ENCODE assay signal across 15 cellular contexts in the genomic region with DNA sequence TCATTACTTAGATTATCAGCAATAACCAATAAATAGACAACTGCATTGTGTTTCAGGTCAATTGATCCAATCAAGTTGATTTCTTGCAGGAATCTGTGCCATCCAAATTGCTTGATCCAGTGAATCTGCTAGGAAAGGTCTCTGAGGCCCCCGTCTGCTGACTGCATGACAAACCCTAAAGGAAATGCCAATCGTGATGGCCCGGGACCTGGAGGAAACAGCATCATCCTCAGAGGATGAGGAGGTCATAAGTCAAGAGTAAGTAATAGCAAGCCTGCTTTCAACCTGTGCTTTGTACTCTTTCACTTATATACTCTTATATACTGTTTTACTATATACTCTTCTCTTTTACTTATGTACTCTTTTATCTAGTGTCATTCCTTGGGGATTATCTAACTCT. TPM values are rescaled to one million over a fixed set of nuclear protein-coding genes. Genes with fewer than 3 reads are reported as not detected.
DNase-seq lines count a peak whose midpoint lies in the region; ATAC-seq and TF ChIP-seq lines count a peak whose summit lies in the region.
"Had no signal": no experiment of that assay in that cellular context is flagged by ENCODE, and none has a peak within 500 bp of the region (broad histone marks: within the 10 kb centered on the region; RNA-seq: fewer than 3 reads in every experiment).

No MANE protein-coding gene starts in this region.

- H3K4me3 Mint-ChIP-seq in activated T-cell treated with anti-CD3 and anti-CD28 coated beads, Interleukin-2, amount 50 U/mL, for 24 hours, result peak overlapping the region; percentile 49
- peak overlapping the region in 1 of 2 donors; percentile 56 for H3K4me3 Mint-ChIP-seq in activated T-cell treated with anti-CD3 and anti-CD28 coated beads, Interleukin-2, amount 50 U/mL, for 72 hours
- H3K4me3 Mint-ChIP-seq in IgD-negative memory B cell (peak overlapping the region; percentile 38 to 70 (median 46)), CD14-positive monocyte (no peak overlapping the region)
- H3K4me3 Mint-ChIP-seq in activated naive CD8-positive, alpha-beta T cell treated with anti-CD3 and anti-CD28 coated beads, Interleukin-2, amount 50 U/mL, for 24 hours, result peak overlapping the region; percentile 38
- H3K4me3 Mint-ChIP-seq: stimulated activated naive B cell treated with anti-CD40 and anti-IgM and Interleukin-4, amounts not matched to agents 10 μg/mL and 1 μg/mL and 100 μg/mL, for 72 hours had no signal

- H3K79me2 ChIP-seq in osteoblast (ENCODE audit: insufficient read depth, low read length), result peaks cover 27% of the 10 kb centered on the region

- peaks cover 46% of the 10 kb centered on the region for H3K36me3 Mint-ChIP-seq in activated T-cell treated with anti-CD3 and anti-CD28 coated beads, Interleukin-2, amount 50 U/mL, for 24 hours (ENCODE audit: low read depth)
- no peaks in the 10 kb centered on the region for H3K36me3 Mint-ChIP-seq in activated T-cell treated with anti-CD3 and anti-CD28 coated beads, Interleukin-2, amount 50 U/mL, for 72 hours (ENCODE audit: insufficient read depth in 2 of 2)
- H3K36me3 Mint-ChIP-seq in IgD-negative memory B cell (no peaks in the 10 kb centered on the region), CD14-positive monocyte (peaks cover 13 to 16% of the 10 kb centered on the region in 2 donors)
- H3K36me3 Mint-ChIP-seq in activated naive CD8-positive, alpha-beta T cell treated with anti-CD3 and anti-CD28 coated beads, Interleukin-2, amount 50 U/mL, for 24 hours (ENCODE audit: low read depth), result peaks cover 10% of the 10 kb centered on the region

- H2AFZ ChIP-seq in osteoblast (ENCODE audit: low read length), result no peak overlapping the region

- H3K4me3 ChIP-seq in osteoblast (ENCODE audit: insufficient read depth, low read length), result no peak overlapping the region

- H3K36me3 ChIP-seq in osteoblast (ENCODE audit: insufficient read depth, low read length), result no peaks in the 10 kb centered on the region

- H3K9me3 ChIP-seq in osteoblast (ENCODE audit: low read depth, low read length), result no peaks in the 10 kb centered on the region

- H3K27ac ChIP-seq in osteoblast (ENCODE audit: low read depth, low read length), result no peak overlapping the region

- ATAC-seq in activated T-cell treated with anti-CD3 and anti-CD28 coated beads, Interleukin-2, amount 50 U/mL, for 72 hours (replicated peaks in 1 of 2), result no peak
- no peak for ATAC-seq in activated naive CD8-positive, alpha-beta T cell treated with anti-CD3 and anti-CD28 coated beads, Interleukin-2, amount 50 U/mL, for 24 hours
- ATAC-seq in GM18498 (IDR thresholded peaks at IDR 0.05; ENCODE audit: unreplicated experiment), result no peak
- no peak for ATAC-seq in HG02938 (IDR thresholded peaks at IDR 0.05; ENCODE audit: unreplicated experiment)
- ATAC-seq: HCT116; left ventricle myocardium superior; stimulated activated naive B cell treated with anti-CD40 and anti-IgM and Interleukin-4, amounts not matched to agents 10 μg/mL and 1 μg/mL and 100 μg/mL, for 72 hours had no signal

- intact Hi-C loops in CD14-positive monocyte (cut with micrococcal nuclease), result no loop called here

- no peaks in the 10 kb centered on the region for H3K27me3 ChIP-seq in osteoblast (ENCODE audit: insufficient read depth, low read length)

- TF ChIP-seq CTCF in osteoblast (IDR thresholded peaks at IDR 0.05; ENCODE audit: extremely low read depth, low read depth, low read length), result no peak
- no peak for TF ChIP-seq CTCF in CD14-positive monocyte (IDR thresholded peaks at IDR 0.05)

- peaks cover 35% of the 10 kb centered on the region for H3K4me1 Mint-ChIP-seq in activated T-cell treated with anti-CD3 and anti-CD28 coated beads, Interleukin-2, amount 50 U/mL, for 24 hours (ENCODE audit: low read depth)
- peaks cover 20% of the 10 kb centered on the region for H3K4me1 Mint-ChIP-seq in activated T-cell treated with anti-CD3 and anti-CD28 coated beads, Interleukin-2, amount 50 U/mL, for 72 hours (ENCODE audit: low read depth)
- peaks cover 15 to 22% (median 18%) of the 10 kb centered on the region in 3 donors for H3K4me1 Mint-ChIP-seq in IgD-negative memory B cell
- peaks cover 29% of the 10 kb centered on the region for H3K4me1 Mint-ChIP-seq in activated naive CD8-positive, alpha-beta T cell treated with anti-CD3 and anti-CD28 coated beads, Interleukin-2, amount 50 U/mL, for 24 hours
- H3K4me1 Mint-ChIP-seq in CD14-positive monocyte, result peaks cover 19% of the 10 kb centered on the region

- H3K27ac Mint-ChIP-seq in activated T-cell treated with anti-CD3 and anti-CD28 coated beads, Interleukin-2, amount 50 U/mL, for 24 hours, result no peak overlapping the region
- no peak overlapping the region for H3K27ac Mint-ChIP-seq in activated T-cell treated with anti-CD3 and anti-CD28 coated beads, Interleukin-2, amount 50 U/mL, for 72 hours
- H3K27ac Mint-ChIP-seq in IgD-negative memory B cell, result no peak overlapping the region
- no peak overlapping the region for H3K27ac Mint-ChIP-seq in activated naive CD8-positive, alpha-beta T cell treated with anti-CD3 and anti-CD28 coated beads, Interleukin-2, amount 50 U/mL, for 24 hours
- no peak overlapping the region for H3K27ac Mint-ChIP-seq in CD14-positive monocyte
- H3K27ac Mint-ChIP-seq: stimulated activated naive B cell treated with anti-CD40 and anti-IgM and Interleukin-4, amounts not matched to agents 10 μg/mL and 1 μg/mL and 100 μg/mL, for 72 hours had no signal

- H3K9me3 Mint-ChIP-seq in activated T-cell treated with anti-CD3 and anti-CD28 coated beads, Interleukin-2, amount 50 U/mL, for 24 hours, result no peaks in the 10 kb centered on the region
- H3K9me3 Mint-ChIP-seq in activated T-cell treated with anti-CD3 and anti-CD28 coated beads, Interleukin-2, amount 50 U/mL, for 72 hours, result no peaks in the 10 kb centered on the region
- H3K9me3 Mint-ChIP-seq in IgD-negative memory B cell, result no peaks in the 10 kb centered on the region
- H3K9me3 Mint-ChIP-seq in activated naive CD8-positive, alpha-beta T cell treated with anti-CD3 and anti-CD28 coated beads, Interleukin-2, amount 50 U/mL, for 24 hours, result no peaks in the 10 kb centered on the region
- no peaks in the 10 kb centered on the region for H3K9me3 Mint-ChIP-seq in CD14-positive monocyte
- H3K9me3 Mint-ChIP-seq: stimulated activated naive B cell treated with anti-CD40 and anti-IgM and Interleukin-4, amounts not matched to agents 10 μg/mL and 1 μg/mL and 100 μg/mL, for 72 hours had no signal

- H3K4me1 ChIP-seq in osteoblast (ENCODE audit: insufficient read depth, low read length), result peaks cover 11% of the 10 kb centered on the region

- no peak for DNase-seq in activated T-cell treated with anti-CD3 and anti-CD28 coated beads, Interleukin-2, amount 50 U/mL, for 24 hours
- DNase-seq in activated T-cell treated with anti-CD3 and anti-CD28 coated beads, Interleukin-2, amount 50 U/mL, for 72 hours, result no peak
- DNase-seq in activated naive CD8-positive, alpha-beta T cell treated with anti-CD3 and anti-CD28 coated beads, Interleukin-2, amount 50 U/mL, for 24 hours, result no peak
- DNase-seq in osteoblast (ENCODE audit: insufficient read length, low spot score, missing footprints), result peak; percentile 34
- DNase-seq in CD14-positive monocyte (ENCODE audit: low spot score), result no peak
- DNase-seq: activated effector memory CD4-positive, alpha-beta T cell treated with anti-CD3 and anti-CD28 coated beads, Interleukin-2, amount 50 U/mL, for 16 hours; DMS153; left ventricle myocardium superior; NCI-H1436 treated with DMSO at 0.1 percent for 48 hours; stimulated activated CD4-positive, alpha-beta T cell treated with anti-CD3 and anti-CD28 coated beads, Interleukin-4, amount 100 ng/mL, for 4 hours; stimulated activated naive B cell treated with anti-CD40 and anti-IgM and Interleukin-4, amounts not matched to agents 10 μg/mL and 1 μg/mL and 100 μg/mL, for 72 hours had no signal

- H3K27me3 Mint-ChIP-seq in activated T-cell treated with anti-CD3 and anti-CD28 coated beads, Interleukin-2, amount 50 U/mL, for 24 hours, result no peaks in the 10 kb centered on the region
- no peaks in the 10 kb centered on the region for H3K27me3 Mint-ChIP-seq in activated T-cell treated with anti-CD3 and anti-CD28 coated beads, Interleukin-2, amount 50 U/mL, for 72 hours (ENCODE audit: low read depth)
- H3K27me3 Mint-ChIP-seq in IgD-negative memory B cell, result peaks cover 4% of the 10 kb centered on the region
- peaks cover 3% of the 10 kb centered on the region for H3K27me3 Mint-ChIP-seq in activated naive CD8-positive, alpha-beta T cell treated with anti-CD3 and anti-CD28 coated beads, Interleukin-2, amount 50 U/mL, for 24 hours
- H3K27me3 Mint-ChIP-seq in CD14-positive monocyte (ENCODE audit: low read depth in 3 of 3), result peaks cover 0 to 2% (median 1%) of the 10 kb centered on the region in 3 donors
- H3K27me3 Mint-ChIP-seq: stimulated activated naive B cell treated with anti-CD40 and anti-IgM and Interleukin-4, amounts not matched to agents 10 μg/mL and 1 μg/mL and 100 μg/mL, for 72 hours had no signal

- no peaks in the 10 kb centered on the region for H4K20me1 ChIP-seq in osteoblast (ENCODE audit: insufficient read depth, low read length)

- H3K4me2 ChIP-seq in osteoblast (ENCODE audit: insufficient read depth, low read length), result no peak overlapping the region

RNA-seq across cellular contexts. Expression of a gene that starts 1.9 kb away (rescaled TPM):
- 10 to 100 TPM; 14.6 to 15.3 TPM for total RNA-seq in activated T-cell treated with anti-CD3 and anti-CD28 coated beads, Interleukin-2, amount 50 U/mL, for 72 hours
- polyA plus RNA-seq in IgD-negative memory B cell, result 10.4 TPM
- total RNA-seq in osteoblast, result 28.3 and 30.4 TPM in 2 replicates
- polyA plus RNA-seq in CD14-positive monocyte, result 1 to 10 TPM; 4.2 to 4.7 TPM

RNA-seq across cellular contexts. Expression of a gene that starts 2.3 kb away (rescaled TPM):
- total RNA-seq in activated T-cell treated with anti-CD3 and anti-CD28 coated beads, Interleukin-2, amount 50 U/mL, for 72 hours, result 10 to 100 TPM; 14.5 to 15.5 TPM
- polyA plus RNA-seq in IgD-negative memory B cell, result 25.5 TPM
- 7.2 and 8.0 TPM in 2 replicates for total RNA-seq in osteoblast
- 1 to 10 TPM; 5.7 to 8.2 TPM for polyA plus RNA-seq in CD14-positive monocyte

Comparison
In these comparisons a context has a peak if more than half of its experiments do, and no peak if none do; other contexts are left out.
1. H3K4me3 Mint-ChIP-seq: peak in activated T-cell treated with anti-CD3 and anti-CD28 coated beads, Interleukin-2, amount 50 U/mL, for 24 hours (single experiment), IgD-negative memory B cell (4 of 4) and activated naive CD8-positive, alpha-beta T cell treated with anti-CD3 and anti-CD28 coated beads, Interleukin-2, amount 50 U/mL, for 24 hours (single experiment); none in CD14-positive monocyte (0 of 2).